In the genomic region with DNA sequence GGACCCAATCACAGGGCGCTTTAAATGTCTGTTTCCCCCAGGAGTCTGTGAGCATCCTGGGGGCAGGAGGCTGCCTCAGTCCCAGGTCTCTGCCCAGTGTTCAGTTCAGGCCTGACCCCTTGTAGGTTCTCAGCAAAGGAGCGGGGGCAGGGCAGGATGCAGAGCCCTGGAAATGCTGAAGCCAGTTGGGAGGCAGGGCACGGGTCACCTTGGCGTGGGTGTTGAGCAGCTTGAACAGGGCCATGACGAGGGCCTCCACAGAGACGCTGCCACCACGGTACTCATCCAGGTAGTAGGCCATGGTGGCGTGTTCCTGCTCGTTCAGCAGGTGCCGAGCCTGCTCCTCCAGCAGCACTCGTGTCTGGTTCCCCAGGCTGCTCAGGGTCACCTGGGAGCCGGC, we compare ENCODE assay signal across 21 cellular contexts.
"Had no signal": no experiment of that assay in that cellular context is flagged by ENCODE, and none has a peak within 500 bp of the region (broad histone marks: within the 10 kb centered on the region; RNA-seq: fewer than 3 reads in every experiment).

No MANE protein-coding gene starts in this region.

- H3K27me3 ChIP-seq: esophagus muscularis mucosa, gastroesophageal sphincter, left lung, pancreas, suprapubic skin, thyroid gland, upper lobe of left lung, vagina had no signal

- H3K4me1 ChIP-seq: esophagus muscularis mucosa, gastroesophageal sphincter, left lung, lower lobe of right lung, pancreas, suprapubic skin, thyroid gland, upper lobe of left lung, vagina had no signal

- ATAC-seq: gastroesophageal sphincter; left lung; lower lobe of right lung; natural killer cell; pancreas; right cardiac atrium; stimulated activated effector memory CD8-positive, alpha-beta T cell treated with anti-CD3 and anti-CD28 coated beads, Interleukin-12 subunit alpha, Interleukin-12 subunit beta, amount 100 ng/mL, for 72 hours; stimulated activated naive CD8-positive, alpha-beta T cell treated with anti-CD3 and anti-CD28 coated beads, Interleukin-15, Interleukin-2, amounts not matched to agents 100 U/mL and 50 U/mL, for 24 hours had no signal

- H3K4me2 ChIP-seq: smooth muscle cell had no signal

- H3K4me3 ChIP-seq: coronary artery, esophagus muscularis mucosa, gastroesophageal sphincter, left lung, lower lobe of right lung, pancreas, smooth muscle cell, suprapubic skin, thyroid gland, upper lobe of left lung, vagina had no signal

- H3K27ac ChIP-seq: coronary artery, esophagus muscularis mucosa, gastroesophageal sphincter, left lung, lower lobe of right lung, pancreas, suprapubic skin, thyroid gland, upper lobe of left lung, vagina had no signal

- DNase-seq: effector CD4-positive, alpha-beta T cell; glutamatergic neuron; immature natural killer cell; left lung; lower lobe of right lung; natural killer cell; nucleus accumbens; right cardiac atrium; stimulated activated CD4-positive, alpha-beta T cell treated with anti-CD3 and anti-CD28 coated beads, Interleukin-4, amount 100 ng/mL, for 1 hour; stimulated activated CD8-positive, alpha-beta memory T cell treated with anti-CD3 and anti-CD28 coated beads, Interleukin-4, amount 100 ng/mL, for 48 hours; stimulated activated naive CD8-positive, alpha-beta T cell treated with anti-CD3 and anti-CD28 coated beads, Interleukin-15, Interleukin-2, amounts not matched to agents 100 U/mL and 50 U/mL, for 24 hours; thyroid gland had no signal

- H3K36me3 ChIP-seq: left lung, lower lobe of right lung, pancreas, thyroid gland, upper lobe of left lung, vagina had no signal

- H3K9me3 ChIP-seq: esophagus muscularis mucosa, gastroesophageal sphincter, left lung, lower lobe of right lung, pancreas, suprapubic skin, thyroid gland, upper lobe of left lung, vagina had no signal
